ENCODE assay signal across 15 cellular contexts in genomic region chr16:11410382-11411058, GRCh38.
A peak's percentile ranks its signal among the peaks of the same experiment; 100 is the strongest.
DNase-seq lines count a peak whose midpoint lies in the region; ATAC-seq and TF ChIP-seq lines count a peak whose summit lies in the region.
"Had no signal": no experiment of that assay in that cellular context is flagged by ENCODE, and none has a peak within 500 bp of the region (broad histone marks: within the 10 kb centered on the region; RNA-seq: fewer than 3 reads in every experiment).

No MANE protein-coding gene starts in this region.

- BruUV-seq in PC-3 (replicated peaks; lab: Mats Ljungman, UMichigan) = no TSS peak

- H3K27ac ChIP-seq in neuronal stem cell (replicated peaks; ENCODE audit: low read length) (no peak overlapping the region), PC-3 (ENCODE audit: low read length) (no peak overlapping the region)
- H3K27ac ChIP-seq: epithelial cell of prostate, sigmoid colon, vagina had no signal

- H3K14ac ChIP-seq in neuronal stem cell (ENCODE audit: low read length) = no peak overlapping the region

- no peak overlapping the region for H2AK5ac ChIP-seq in neuronal stem cell (ENCODE audit: low read depth, low read length)

- H3K9me2 ChIP-seq in PC-3 (replicated peaks; ENCODE audit: low read length) = no peaks in the 10 kb centered on the region

- no peak for ATAC-seq in PC-3
- ATAC-seq: activated naive CD8-positive, alpha-beta T cell treated with anti-CD3 and anti-CD28 coated beads, Interleukin-2, amount 50 U/mL, for 24 hours; HCT116; Panc1 had no signal

- H2BK120ac ChIP-seq in neuronal stem cell (ENCODE audit: low read depth, low read length) = peak overlapping the region; percentile 73

- H3F3A ChIP-seq in PC-3 (ENCODE audit: low read length, unreplicated experiment) = no peaks in the 10 kb centered on the region

- CTCF ChIA-PET in PC-3 (lab: Charles Lee) = no interaction called here

- H3K23ac ChIP-seq in neuronal stem cell (ENCODE audit: low read depth, low read length, poor library complexity) = no peak overlapping the region

- H3K4me2 ChIP-seq in neuronal stem cell (ENCODE audit: insufficient read depth, low read length, poor library complexity, severe bottlenecking) (no peak overlapping the region), PC-3 (ENCODE audit: low read length) (no peak overlapping the region)

- no peak overlapping the region for H4K91ac ChIP-seq in neuronal stem cell (ENCODE audit: low read depth, low read length, poor library complexity)

- no peaks in the 10 kb centered on the region for H3K9me3 ChIP-seq in adipocyte (ENCODE audit: control insufficient read depth, low read length)
- no peaks in the 10 kb centered on the region for H3K9me3 ChIP-seq in neuronal stem cell (replicated peaks in 1 of 2; ENCODE audit: control insufficient read depth in 2 of 2, insufficient read depth in 1 of 2, low read depth in 1 of 2, low read length in 2 of 2)
- H3K9me3 ChIP-seq in PC-3 (ENCODE audit: low read length) = no peaks in the 10 kb centered on the region
- H3K9me3 ChIP-seq: sigmoid colon, vagina had no signal

- no peaks in the 10 kb centered on the region for H3K79me1 ChIP-seq in neuronal stem cell (ENCODE audit: low read depth, low read length)

- DNase-seq in DMS 273 treated with DMSO at 0.1 percent for 48 hours (lab: John Stamatoyannopoulos, UW) (peak; percentile 69), M059J (ENCODE audit: low read depth) (peak; percentile 53), adipocyte (ENCODE audit: low read depth) (peak; percentile 58), neuronal stem cell (ENCODE audit: low spot score) (no peak), PC-3 (no peak), ACHN (no peak)
- no peak for DNase-seq in stimulated activated CD4-positive, alpha-beta T cell treated with anti-CD3 and anti-CD28 coated beads, Interleukin-4, amount 100 ng/mL, for 1 hour
- DNase-seq: activated CD4-positive, alpha-beta T cell treated with anti-CD3 and anti-CD28 coated beads for 4 hours; activated naive CD8-positive, alpha-beta T cell treated with anti-CD3 and anti-CD28 coated beads, Interleukin-2, amount 50 U/mL, for 24 hours; sigmoid colon; stimulated activated naive CD4-positive, alpha-beta T cell treated with Interleukin-2 at 50 U/mL for 16 hours had no signal

- in situ Hi-C loops in ACHN (cut with HindIII; ENCODE audit: low pct_ligation_motif_present, low pct_unique_long_range_greater_than_20kb, low sequenced_read_pairs) = no loop called here

- intact Hi-C loops in PC-3 (cut with micrococcal nuclease) = no loop called here

- H3K36me3 ChIP-seq in adipocyte (ENCODE audit: control insufficient read depth, insufficient read depth, low read length, severe bottlenecking) = no peaks in the 10 kb centered on the region
- H3K36me3 ChIP-seq in neuronal stem cell (replicated peaks in 1 of 2; ENCODE audit: control insufficient read depth in 2 of 2, insufficient read depth in 2 of 2, low read length in 2 of 2) = no peaks in the 10 kb centered on the region
- no peaks in the 10 kb centered on the region for H3K36me3 ChIP-seq in PC-3 (ENCODE audit: low read depth, low read length)
- H3K36me3 ChIP-seq: sigmoid colon, vagina had no signal

- no CpG with 5 or more reads among the region's 11 CpGs for WGBS in neuronal stem cell (ENCODE audit: extremely low coverage in 2 of 2, insufficient read length in 2 of 2, insufficient replicate concordance in 1 of 2), 2 donors

- H2AFZ ChIP-seq in neuronal stem cell (ENCODE audit: low read length) = peak overlapping the region; percentile 29
- H2AFZ ChIP-seq in PC-3 (ENCODE audit: low read length) = no peak overlapping the region

- no peak overlapping the region for H2BK12ac ChIP-seq in neuronal stem cell (ENCODE audit: low read length)

- peaks cover 26% of the 10 kb centered on the region for H3K27me3 ChIP-seq in adipocyte (replicated peaks; ENCODE audit: control insufficient read depth, insufficient read depth, low read length)
- H3K27me3 ChIP-seq in neuronal stem cell (ENCODE audit: control insufficient read depth in 3 of 3, insufficient read depth in 3 of 3, low read depth in 1 of 3, low read length in 3 of 3) = peaks cover 0 to 20% (median 0%) of the 10 kb centered on the region in 3 experiments
- no peaks in the 10 kb centered on the region for H3K27me3 ChIP-seq in PC-3 (ENCODE audit: low read length)
- H3K27me3 ChIP-seq: sigmoid colon, vagina had no signal

- TF ChIP-seq CTCF in PC-3 (conservative IDR thresholded peaks at IDR 0.05; ENCODE audit: low read depth, low read length) = no peak

- H3K79me2 ChIP-seq in PC-3 (ENCODE audit: low read length) = no peaks in the 10 kb centered on the region

- H3K18ac ChIP-seq in neuronal stem cell (ENCODE audit: low read length) = peak overlapping the region; percentile 29

- no peaks in the 10 kb centered on the region for H4K20me1 ChIP-seq in PC-3 (ENCODE audit: low read length)

- no peak overlapping the region for H3K4ac ChIP-seq in neuronal stem cell (ENCODE audit: low read length)

- peaks cover 10% of the 10 kb centered on the region for H3K4me1 ChIP-seq in adipocyte (ENCODE audit: control insufficient read depth, insufficient read depth, low read length)
- peaks cover 0 to 10% of the 10 kb centered on the region in 2 donors for H3K4me1 ChIP-seq in neuronal stem cell (ENCODE audit: control insufficient read depth in 2 of 2, insufficient read depth in 1 of 2, low read depth in 1 of 2, low read length in 2 of 2)
- no peaks in the 10 kb centered on the region for H3K4me1 ChIP-seq in PC-3 (ENCODE audit: insufficient read depth, low read length)

- no peak overlapping the region for H3K4me3 ChIP-seq in adipocyte (ENCODE audit: low read length)
- H3K4me3 ChIP-seq in neuronal stem cell (ENCODE audit: low read length in 2 of 2) = no peak overlapping the region
- H3K4me3 ChIP-seq in PC-3 (ENCODE audit: low read length) = no peak overlapping the region
- H3K4me3 ChIP-seq: sigmoid colon, vagina had no signal

- no peak overlapping the region for H4K8ac ChIP-seq in neuronal stem cell (ENCODE audit: low read depth, low read length)

- H2BK5ac ChIP-seq in neuronal stem cell (ENCODE audit: low read length) = peak overlapping the region; percentile 67

- H2BK15ac ChIP-seq in neuronal stem cell (ENCODE audit: low read length) = peak overlapping the region; percentile 46

- H3K9ac ChIP-seq in adipocyte (ENCODE audit: low read length) (no peak overlapping the region), neuronal stem cell (ENCODE audit: low read depth, low read length, poor library complexity) (no peak overlapping the region), PC-3 (ENCODE audit: low read length) (no peak overlapping the region)

- POLR2A ChIA-PET in PC-3 (lab: Charles Lee; ENCODE audit: unreplicated experiment) = no interaction called here

Comparison
In these comparisons a context has a peak if more than half of its experiments do, and no peak if none do; other contexts are left out.
1. DNase-seq: peak in DMS 273 treated with DMSO at 0.1 percent for 48 hours (single experiment), M059J (single experiment) and adipocyte (single experiment); none in neuronal stem cell (single experiment), PC-3 (single experiment), stimulated activated CD4-positive, alpha-beta T cell treated with anti-CD3 and anti-CD28 coated beads, Interleukin-4, amount 100 ng/mL, for 1 hour (single experiment) and ACHN (single experiment).